2 cellular contexts compared by ENCODE assay signal in genomic region chrX:72683631-72684030, GRCh38.
A peak's percentile ranks its signal among the peaks of the same experiment; 100 is the strongest.
TF ChIP-seq lines count a peak whose summit lies in the region.

No MANE protein-coding gene starts in this region.

TF ChIP-seq in SK-N-SH, 30 proteins besides CTCF, POLR2A, EP300 and RAD21 (continued from another document):
- TF ChIP-seq ZBTB33 (IDR thresholded peaks at IDR 0.05; ENCODE audit: borderline replicate concordance, low read depth), result no peak
- no peak for TF ChIP-seq RCOR1 (IDR thresholded peaks at IDR 0.05; ENCODE audit: low read length)
- no peak for TF ChIP-seq SMC3 (IDR thresholded peaks at IDR 0.05; ENCODE audit: low read depth, low read length)
- no peak for TF ChIP-seq POLR2AphosphoS5 (IDR thresholded peaks at IDR 0.05; ENCODE audit: low read depth, low read length)
- no peak for TF ChIP-seq RFX5 (IDR thresholded peaks at IDR 0.05; ENCODE audit: low read length)

TF ChIP-seq in A549, 52 proteins besides CTCF, POLR2A, EP300 and RAD21:
- TF ChIP-seq MAX (IDR thresholded peaks at IDR 0.05), result no peak
- TF ChIP-seq HOXB5 (CRISPR knock-in tag; IDR thresholded peaks at IDR 0.05), result no peak
- TF ChIP-seq ESRRA (IDR thresholded peaks at IDR 0.05; ENCODE audit: borderline replicate concordance, low read length), result no peak
- TF ChIP-seq HMGXB4 (CRISPR knock-in tag; IDR thresholded peaks at IDR 0.05; ENCODE audit: borderline replicate concordance), result no peak
- TF ChIP-seq KDM1A (IDR thresholded peaks at IDR 0.05; ENCODE audit: low read depth), result 0 out of 2 replicates have a peak, but pooled peaks have one; percentile 15
